1 cellular context compared by ENCODE assay signal in genomic region chr10:70232155-70232858, GRCh38.
TF ChIP-seq lines count a peak whose summit lies in the region.

No MANE protein-coding gene starts in this region.

TF ChIP-seq in endothelial cell of umbilical vein, 7 proteins besides CTCF, POLR2A, EP300 and RAD21 (continued from another document):
- no peak for TF ChIP-seq EZH2 (IDR thresholded peaks at IDR 0.05; ENCODE audit: borderline replicate concordance, low read depth, low read length, severe bottlenecking)
